32 cellular contexts compared by ENCODE assay signal in genomic region chr16:47262938-47263337, GRCh38.
"Had no signal": no experiment of that assay in that cellular context is flagged by ENCODE, and none has a peak within 500 bp of the region (broad histone marks: within the 10 kb centered on the region; RNA-seq: fewer than 3 reads in every experiment).

No MANE protein-coding gene starts in this region.

- ATAC-seq: activated CD4-positive, CD25-positive, alpha-beta regulatory T cell treated with anti-CD3 and anti-CD28 coated beads, Interleukin-2, amount 50 U/mL, for 24 hours; activated CD8-positive, alpha-beta T cell treated with anti-CD3 and anti-CD28 coated beads, Interleukin-2, amount 10 ng/mL, durations not matched to agents 7 days and 5 days; activated naive CD4-positive, alpha-beta T cell treated with anti-CD3 and anti-CD28 coated beads, Interleukin-2, amount 50 U/mL, for 72 hours; activated T-cell treated with anti-CD3 and anti-CD28 coated beads, Interleukin-2, amount 50 U/mL, for 72 hours; effector memory CD8-positive, alpha-beta T cell; T-helper 17 cell had no signal

- H3K9me3 Mint-ChIP-seq: activated B cell treated with CpG ODN at 0.5 μM for 24 hours; activated CD4-positive, alpha-beta memory T cell treated with anti-CD3 and anti-CD28 coated beads for 36 hours; activated naive CD4-positive, alpha-beta T cell treated with anti-CD3 and anti-CD28 coated beads, Interleukin-2, amount 10 ng/mL, durations not matched to agents 7 days and 5 days; activated naive CD4-positive, alpha-beta T cell treated with anti-CD3 and anti-CD28 coated beads, Interleukin-2, amount 50 U/mL, for 72 hours; activated T-cell treated with anti-CD3 and anti-CD28 coated beads, Interleukin-2, amount 50 U/mL, for 24 hours; activated T-cell treated with anti-CD3 and anti-CD28 coated beads, Interleukin-2, amount 50 U/mL, for 72 hours; dendritic cell treated with granulocyte-macrophage colony-stimulating factor and Interleukin-4, amounts not matched to agents 40 ng/mL and 50 ng/mL, for 4 days; effector memory CD8-positive, alpha-beta T cell; T-helper 2 cell treated with Interferon-gamma antibody and Interleukin-4, amounts not matched to agents 5 μg/mL and 100 μg/mL, for 36 hours had no signal

- H3K9me3 ChIP-seq: ascending aorta, breast epithelium, esophagus muscularis mucosa had no signal

- H3K27ac ChIP-seq: ascending aorta, breast epithelium, cardiac muscle cell, coronary artery, dorsolateral prefrontal cortex, esophagus muscularis mucosa, WERI-Rb-1 had no signal

- H3K27me3 Mint-ChIP-seq: activated B cell treated with CpG ODN at 0.5 μM for 24 hours; activated CD4-positive, alpha-beta memory T cell treated with anti-CD3 and anti-CD28 coated beads for 36 hours; activated naive CD4-positive, alpha-beta T cell treated with anti-CD3 and anti-CD28 coated beads, Interleukin-2, amount 10 ng/mL, durations not matched to agents 7 days and 5 days; activated naive CD8-positive, alpha-beta T cell treated with anti-CD3 and anti-CD28 coated beads, Interleukin-2, amount 10 ng/mL, durations not matched to agents 7 days and 5 days; activated T-cell treated with anti-CD3 and anti-CD28 coated beads, Interleukin-2, amount 50 U/mL, for 24 hours; brain; dendritic cell treated with granulocyte-macrophage colony-stimulating factor and Interleukin-4, amounts not matched to agents 40 ng/mL and 50 ng/mL, for 4 days; effector memory CD8-positive, alpha-beta T cell; T-helper 17 cell had no signal

- H3K4me3 Mint-ChIP-seq: activated B cell treated with CpG ODN at 0.5 μM for 24 hours; activated CD4-positive, alpha-beta memory T cell treated with anti-CD3 and anti-CD28 coated beads for 36 hours; activated CD8-positive, alpha-beta T cell treated with anti-CD3 and anti-CD28 coated beads, Interleukin-2, amount 10 ng/mL, durations not matched to agents 7 days and 5 days; activated naive CD4-positive, alpha-beta T cell treated with anti-CD3 and anti-CD28 coated beads, Interleukin-2, amount 10 ng/mL, durations not matched to agents 7 days and 5 days; activated naive CD8-positive, alpha-beta T cell treated with anti-CD3 and anti-CD28 coated beads, Interleukin-2, amount 10 ng/mL, durations not matched to agents 7 days and 5 days; activated T-cell treated with anti-CD3 and anti-CD28 coated beads, Interleukin-2, amount 50 U/mL, for 24 hours; activated T-cell treated with anti-CD3 and anti-CD28 coated beads, Interleukin-2, amount 50 U/mL, for 72 hours; brain; dendritic cell treated with granulocyte-macrophage colony-stimulating factor and Interleukin-4, amounts not matched to agents 40 ng/mL and 50 ng/mL, for 4 days; effector memory CD8-positive, alpha-beta T cell; T-helper 17 cell; T-helper 2 cell treated with Interferon-gamma antibody and Interleukin-4, amounts not matched to agents 5 μg/mL and 100 μg/mL, for 36 hours had no signal

- H3K36me3 ChIP-seq: breast epithelium, WERI-Rb-1 had no signal

- DNase-seq: activated B cell treated with CpG ODN at 0.5 μM for 24 hours; activated CD4-positive, alpha-beta memory T cell treated with anti-CD3 and anti-CD28 coated beads for 36 hours; activated CD4-positive, alpha-beta T cell treated with anti-CD3 and anti-CD28 coated beads for 48 hours; activated CD4-positive, alpha-beta T cell treated with anti-CD3 and anti-CD28 coated beads, Interleukin-2, amount 50 U/mL, for 1 hour; activated CD8-positive, alpha-beta memory T cell treated with anti-CD3 and anti-CD28 coated beads, Interleukin-2, amount 50 U/mL, for 48 hours; activated CD8-positive, alpha-beta T cell treated with anti-CD3 and anti-CD28 coated beads, Interleukin-2, amount 10 ng/mL, durations not matched to agents 7 days and 5 days; activated gamma-delta T cell; activated naive CD4-positive, alpha-beta T cell; activated naive CD4-positive, alpha-beta T cell treated with anti-CD3 and anti-CD28 coated beads, Interleukin-2, amount 10 ng/mL, durations not matched to agents 7 days and 5 days; activated naive CD8-positive, alpha-beta T cell treated with anti-CD3 and anti-CD28 coated beads, Interleukin-2, amount 10 ng/mL, durations not matched to agents 7 days and 5 days; activated T-cell treated with anti-CD3 and anti-CD28 coated beads for 4 hours; activated T-cell treated with anti-CD3 and anti-CD28 coated beads, Interleukin-2, amount 50 U/mL, for 24 hours; activated T-cell treated with anti-CD3 and anti-CD28 coated beads, Interleukin-2, amount 50 U/mL, for 72 hours; central memory CD4-positive, alpha-beta T cell; dorsolateral prefrontal cortex; effector memory CD8-positive, alpha-beta T cell; erythroblast; head of caudate nucleus; T-helper 1 cell; T-helper 17 cell; T1000; WERI-Rb-1 had no signal

- H3K4me3 ChIP-seq: ascending aorta, breast epithelium, cardiac muscle cell, coronary artery, dorsolateral prefrontal cortex, esophagus muscularis mucosa had no signal

- H3K36me3 Mint-ChIP-seq: activated naive CD4-positive, alpha-beta T cell treated with anti-CD3 and anti-CD28 coated beads, Interleukin-2, amount 10 ng/mL, durations not matched to agents 7 days and 5 days had no signal

- H3K4me1 ChIP-seq: ascending aorta, breast epithelium, esophagus muscularis mucosa had no signal

- H3K4me1 Mint-ChIP-seq: activated B cell treated with CpG ODN at 0.5 μM for 24 hours, brain had no signal

- H3K27ac Mint-ChIP-seq: activated B cell treated with CpG ODN at 0.5 μM for 24 hours; activated CD4-positive, alpha-beta memory T cell treated with anti-CD3 and anti-CD28 coated beads for 36 hours; activated CD8-positive, alpha-beta T cell treated with anti-CD3 and anti-CD28 coated beads, Interleukin-2, amount 10 ng/mL, durations not matched to agents 7 days and 5 days; activated naive CD4-positive, alpha-beta T cell treated with anti-CD3 and anti-CD28 coated beads, Interleukin-2, amount 10 ng/mL, durations not matched to agents 7 days and 5 days; activated naive CD8-positive, alpha-beta T cell treated with anti-CD3 and anti-CD28 coated beads, Interleukin-2, amount 10 ng/mL, durations not matched to agents 7 days and 5 days; activated T-cell treated with anti-CD3 and anti-CD28 coated beads, Interleukin-2, amount 50 U/mL, for 24 hours; activated T-cell treated with anti-CD3 and anti-CD28 coated beads, Interleukin-2, amount 50 U/mL, for 72 hours; brain; dendritic cell treated with granulocyte-macrophage colony-stimulating factor and Interleukin-4, amounts not matched to agents 40 ng/mL and 50 ng/mL, for 4 days; effector memory CD8-positive, alpha-beta T cell; T-helper 17 cell; T-helper 2 cell treated with Interferon-gamma antibody and Interleukin-4, amounts not matched to agents 5 μg/mL and 100 μg/mL, for 36 hours had no signal

- H3K27me3 ChIP-seq: ascending aorta, breast epithelium, cardiac muscle cell, dorsolateral prefrontal cortex, esophagus muscularis mucosa had no signal
